Comparison of ENCODE assay signal across 17 cellular contexts in genomic region chr5:135319928-135320606, GRCh38.
DNase-seq lines count a peak whose midpoint lies in the region; ATAC-seq and TF ChIP-seq lines count a peak whose summit lies in the region.
"Had no signal": no experiment of that assay in that cellular context is flagged by ENCODE, and none has a peak within 500 bp of the region (broad histone marks: within the 10 kb centered on the region; RNA-seq: fewer than 3 reads in every experiment).

No MANE protein-coding gene starts in this region.

- TF ChIP-seq EP300 in stomach (IDR thresholded peaks at IDR 0.05): no peak

- H3K27me3 ChIP-seq in stomach: no peaks in the 10 kb centered on the region
- H3K27me3 ChIP-seq in Karpas-422 (ENCODE audit: low read length): no peaks in the 10 kb centered on the region
- H3K27me3 ChIP-seq: ovary had no signal

- H3K4me1 ChIP-seq in stomach (no peaks in the 10 kb centered on the region), Karpas-422 (ENCODE audit: low read length) (no peaks in the 10 kb centered on the region)

- H3K9me2 ChIP-seq in Karpas-422 (replicated peaks; ENCODE audit: insufficient read depth, low read length): no peaks in the 10 kb centered on the region

- H3K9me3 ChIP-seq in stomach (no peaks in the 10 kb centered on the region), Karpas-422 (ENCODE audit: low read length) (no peaks in the 10 kb centered on the region)
- H3K9me3 ChIP-seq: ovary had no signal

- ATAC-seq in SK-N-SH treated with all-trans-retinoic acid at 6 μM for 48 hours: peak; percentile 73
- ATAC-seq: activated T-cell treated with anti-CD3 and anti-CD28 coated beads, Interleukin-2, amount 50 U/mL, for 72 hours had no signal

- H3K79me2 ChIP-seq in Karpas-422 (ENCODE audit: low read length): no peaks in the 10 kb centered on the region

- H3K4me2 ChIP-seq in Karpas-422 (ENCODE audit: low read depth, low read length, poor library complexity, severe bottlenecking): no peak overlapping the region

- H3K27ac ChIP-seq in stomach (no peak overlapping the region), Karpas-422 (ENCODE audit: low read length) (no peak overlapping the region)
- H3K27ac ChIP-seq: ovary had no signal

- TF ChIP-seq CTCF in stomach (IDR thresholded peaks at IDR 0.05) (no peak), foreskin fibroblast (IDR thresholded peaks at IDR 0.05; ENCODE audit: low read depth, low read length) (no peak)

- no peak for TF ChIP-seq POLR2A in stomach (IDR thresholded peaks at IDR 0.05)

- no peaks in the 10 kb centered on the region for H3K36me3 ChIP-seq in stomach
- H3K36me3 ChIP-seq in Karpas-422 (ENCODE audit: insufficient read depth, low read length): no peaks in the 10 kb centered on the region
- H3K36me3 ChIP-seq: ovary had no signal

- 0 out of 2 replicates have a peak, but pooled peaks cover 3% of the 10 kb centered on the region for H4K20me1 ChIP-seq in Karpas-422 (ENCODE audit: insufficient read depth, low read depth, low read length)

- no peak overlapping the region for H2AFZ ChIP-seq in Karpas-422 (ENCODE audit: low read length)

- H3K9ac ChIP-seq in Karpas-422 (ENCODE audit: low read length): no peak overlapping the region

- WGBS in stomach, 5 donors: 72 to 82% (median 80%) methylated on average over 4 to 8 of the region's 8 CpGs

- DNase-seq in activated effector memory CD4-positive, alpha-beta T cell treated with anti-CD3 and anti-CD28 coated beads, Interleukin-2, amount 50 U/mL, for 16 hours: peak; percentile 41
- DNase-seq in activated effector memory CD4-positive, alpha-beta T cell treated with Interleukin-2 at 50 U/mL for 16 hours: no peak
- DNase-seq in iPS-NIHi11 (ENCODE audit: low spot score) (peak; percentile 43), stomach (peak; percentile 11), foreskin fibroblast (no peak), HuH-7 (ENCODE audit: low spot score) (no peak), Karpas-422 (no peak)
- DNase-seq: ACHN; activated CD4-positive, alpha-beta T cell treated with anti-CD3 and anti-CD28 coated beads for 48 hours; activated T-cell treated with anti-CD3 and anti-CD28 coated beads, Interleukin-2, amount 50 U/mL, for 72 hours; anterior cingulate cortex; NCI-H1092 treated with DMSO at 0.1 percent for 48 hours; NCI-H446 treated with DMSO at 0.1 percent for 48 hours; stimulated activated CD4-positive, alpha-beta T cell treated with anti-CD3 and anti-CD28 coated beads, Interleukin-12 subunit alpha, Interleukin-12 subunit beta, amount 100 ng/mL, for 4 hours; substantia nigra had no signal

- H3K4me3 ChIP-seq in stomach (no peak overlapping the region), foreskin fibroblast (ENCODE audit: low read depth in 1 of 2, low read length in 2 of 2) (no peak overlapping the region), Karpas-422 (ENCODE audit: low read length) (no peak overlapping the region)
- H3K4me3 ChIP-seq: ovary had no signal

- intact Hi-C loops in stomach (cut with DNase I; ENCODE audit: low total_unique reads): no loop called here

TF ChIP-seq in SK-N-SH treated with all-trans-retinoic acid at 6 μM for 48 hours, 23 proteins besides CTCF, POLR2A, EP300 and RAD21:
- TF ChIP-seq ZFP30 (CRISPR knock-in tag; IDR thresholded peaks at IDR 0.05) (no peak), SNAI2 (CRISPR knock-in tag; IDR thresholded peaks at IDR 0.05) (no peak), TOX (CRISPR knock-in tag; IDR thresholded peaks at IDR 0.05; ENCODE audit: borderline replicate concordance) (no peak), ESRRG (CRISPR knock-in tag; IDR thresholded peaks at IDR 0.05) (no peak), BACH2 (CRISPR knock-in tag; IDR thresholded peaks at IDR 0.05; ENCODE audit: borderline replicate concordance) (no peak), PPARA (CRISPR knock-in tag; IDR thresholded peaks at IDR 0.05; ENCODE audit: borderline replicate concordance) (no peak), ZC3H10 (CRISPR knock-in tag; IDR thresholded peaks at IDR 0.05) (no peak), ZNF70 (CRISPR knock-in tag; IDR thresholded peaks at IDR 0.05) (no peak), ZNF565 (CRISPR knock-in tag; conservative IDR thresholded peaks at IDR 0.05; ENCODE audit: low read depth) (no peak), ZNF8 (CRISPR knock-in tag; IDR thresholded peaks at IDR 0.05) (no peak), TCF4 (CRISPR knock-in tag; IDR thresholded peaks at IDR 0.05; ENCODE audit: borderline replicate concordance) (no peak), ZFP3 (CRISPR knock-in tag; IDR thresholded peaks at IDR 0.05) (no peak), CREB5 (CRISPR knock-in tag; IDR thresholded peaks at IDR 0.05; ENCODE audit: low read depth) (no peak), RARB (CRISPR knock-in tag; IDR thresholded peaks at IDR 0.05) (no peak), CSRNP3 (CRISPR knock-in tag; IDR thresholded peaks at IDR 0.05) (no peak)
- TF ChIP-seq, protein P1, sequence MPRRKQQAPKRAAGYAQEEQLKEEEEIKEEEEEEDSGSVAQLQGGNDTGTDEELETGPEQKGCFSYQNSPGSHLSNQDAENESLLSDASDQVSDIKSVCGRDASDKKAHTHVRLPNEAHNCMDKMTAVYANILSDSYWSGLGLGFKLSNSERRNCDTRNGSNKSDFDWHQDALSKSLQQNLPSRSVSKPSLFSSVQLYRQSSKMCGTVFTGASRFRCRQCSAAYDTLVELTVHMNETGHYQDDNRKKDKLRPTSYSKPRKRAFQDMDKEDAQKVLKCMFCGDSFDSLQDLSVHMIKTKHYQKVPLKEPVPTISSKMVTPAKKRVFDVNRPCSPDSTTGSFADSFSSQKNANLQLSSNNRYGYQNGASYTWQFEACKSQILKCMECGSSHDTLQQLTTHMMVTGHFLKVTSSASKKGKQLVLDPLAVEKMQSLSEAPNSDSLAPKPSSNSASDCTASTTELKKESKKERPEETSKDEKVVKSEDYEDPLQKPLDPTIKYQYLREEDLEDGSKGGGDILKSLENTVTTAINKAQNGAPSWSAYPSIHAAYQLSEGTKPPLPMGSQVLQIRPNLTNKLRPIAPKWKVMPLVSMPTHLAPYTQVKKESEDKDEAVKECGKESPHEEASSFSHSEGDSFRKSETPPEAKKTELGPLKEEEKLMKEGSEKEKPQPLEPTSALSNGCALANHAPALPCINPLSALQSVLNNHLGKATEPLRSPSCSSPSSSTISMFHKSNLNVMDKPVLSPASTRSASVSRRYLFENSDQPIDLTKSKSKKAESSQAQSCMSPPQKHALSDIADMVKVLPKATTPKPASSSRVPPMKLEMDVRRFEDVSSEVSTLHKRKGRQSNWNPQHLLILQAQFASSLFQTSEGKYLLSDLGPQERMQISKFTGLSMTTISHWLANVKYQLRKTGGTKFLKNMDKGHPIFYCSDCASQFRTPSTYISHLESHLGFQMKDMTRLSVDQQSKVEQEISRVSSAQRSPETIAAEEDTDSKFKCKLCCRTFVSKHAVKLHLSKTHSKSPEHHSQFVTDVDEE (CRISPR knock-in tag; IDR thresholded peaks at IDR 0.05): no peak
- TF ChIP-seq, protein P2, sequence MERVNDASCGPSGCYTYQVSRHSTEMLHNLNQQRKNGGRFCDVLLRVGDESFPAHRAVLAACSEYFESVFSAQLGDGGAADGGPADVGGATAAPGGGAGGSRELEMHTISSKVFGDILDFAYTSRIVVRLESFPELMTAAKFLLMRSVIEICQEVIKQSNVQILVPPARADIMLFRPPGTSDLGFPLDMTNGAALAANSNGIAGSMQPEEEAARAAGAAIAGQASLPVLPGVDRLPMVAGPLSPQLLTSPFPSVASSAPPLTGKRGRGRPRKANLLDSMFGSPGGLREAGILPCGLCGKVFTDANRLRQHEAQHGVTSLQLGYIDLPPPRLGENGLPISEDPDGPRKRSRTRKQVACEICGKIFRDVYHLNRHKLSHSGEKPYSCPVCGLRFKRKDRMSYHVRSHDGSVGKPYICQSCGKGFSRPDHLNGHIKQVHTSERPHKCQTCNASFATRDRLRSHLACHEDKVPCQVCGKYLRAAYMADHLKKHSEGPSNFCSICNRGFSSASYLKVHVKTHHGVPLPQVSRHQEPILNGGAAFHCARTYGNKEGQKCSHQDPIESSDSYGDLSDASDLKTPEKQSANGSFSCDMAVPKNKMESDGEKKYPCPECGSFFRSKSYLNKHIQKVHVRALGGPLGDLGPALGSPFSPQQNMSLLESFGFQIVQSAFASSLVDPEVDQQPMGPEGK (CRISPR knock-in tag; IDR thresholded peaks at IDR 0.05; ENCODE audit: borderline replicate concordance): no peak

Comparison
In these comparisons a context has a peak if more than half of its experiments do, and no peak if none do; other contexts are left out.
1. DNase-seq: peak in activated effector memory CD4-positive, alpha-beta T cell treated with anti-CD3 and anti-CD28 coated beads, Interleukin-2, amount 50 U/mL, for 16 hours (single experiment), iPS-NIHi11 (single experiment) and stomach (single experiment); none in activated effector memory CD4-positive, alpha-beta T cell treated with Interleukin-2 at 50 U/mL for 16 hours (single experiment), foreskin fibroblast (0 of 2), HuH-7 (single experiment) and Karpas-422 (single experiment).